Comparison of ENCODE assay signal across 21 cellular contexts in the genomic region with DNA sequence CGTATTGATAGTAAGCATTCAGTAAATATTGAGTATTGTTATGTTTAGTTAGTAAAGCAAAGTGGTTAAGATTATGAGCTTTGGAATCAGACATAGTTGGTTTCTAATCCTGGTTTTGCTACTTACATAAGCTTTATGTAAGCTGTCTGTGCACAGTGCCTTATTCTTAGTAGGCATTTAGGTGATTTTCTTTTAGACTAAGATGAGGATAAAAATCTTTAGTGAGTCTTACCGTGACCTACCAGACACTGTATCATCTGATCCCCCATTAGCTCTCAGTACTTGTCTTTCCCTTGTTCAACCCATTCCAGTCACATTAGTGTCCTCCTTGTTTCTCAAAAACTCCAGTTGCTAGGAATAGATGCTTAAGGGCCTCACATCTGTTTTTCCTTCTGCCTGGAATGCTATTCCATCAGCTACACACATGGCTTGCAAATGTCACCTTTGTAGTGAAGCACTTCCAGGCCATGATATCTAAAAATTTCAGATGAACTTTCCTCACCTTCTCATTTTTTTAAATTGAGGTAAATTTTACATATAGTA. TPM values are rescaled to one million over a fixed set of nuclear protein-coding genes. Genes with fewer than 3 reads are reported as not detected.
A peak's percentile ranks its signal among the peaks of the same experiment; 100 is the strongest.
DNase-seq lines count a peak whose midpoint lies in the region; ATAC-seq and TF ChIP-seq lines count a peak whose summit lies in the region.
"Had no signal": no experiment of that assay in that cellular context is flagged by ENCODE, and none has a peak within 500 bp of the region (broad histone marks: within the 10 kb centered on the region; RNA-seq: fewer than 3 reads in every experiment).

No MANE protein-coding gene starts in this region.

- no peak overlapping the region for H3K4me3 ChIP-seq in HFF-Myc (replicated peaks; ENCODE audit: low read depth, low read length)
- no peak overlapping the region for H3K4me3 ChIP-seq in mesenchymal stem cell (ENCODE audit: insufficient read depth in 1 of 2, low read depth in 1 of 2, low read length in 2 of 2)
- H3K4me3 ChIP-seq in brain microvascular endothelial cell (ENCODE audit: low read depth, low read length): no peak overlapping the region
- H3K4me3 ChIP-seq in testis: no peak overlapping the region
- H3K4me3 ChIP-seq: coronary artery, tibial nerve had no signal

- no peak for ATAC-seq in GM21737 (IDR thresholded peaks at IDR 0.05; ENCODE audit: unreplicated experiment)
- ATAC-seq: left colon; natural killer cell; stimulated activated naive B cell treated with anti-CD40 and anti-IgM and Interleukin-4, amounts not matched to agents 10 μg/mL and 1 μg/mL and 100 μg/mL, for 72 hours had no signal

- H3K79me1 ChIP-seq in mesenchymal stem cell (replicated peaks; ENCODE audit: low read length, poor library complexity, severe bottlenecking): peaks cover 11% of the 10 kb centered on the region

- in situ Hi-C loops in brain microvascular endothelial cell (cut with HindIII; ENCODE audit: low pct_ligation_motif_present, low sequenced_read_pairs): no loop called here

- peak overlapping the region; percentile 33 for H3K27ac ChIP-seq in caudate nucleus (ENCODE audit: low read depth, low read length)
- H3K27ac ChIP-seq in mesenchymal stem cell (ENCODE audit: low read length, poor library complexity, severe bottlenecking): no peak overlapping the region
- no peak overlapping the region for H3K27ac ChIP-seq in brain microvascular endothelial cell
- H3K27ac ChIP-seq in testis: no peak overlapping the region
- H3K27ac ChIP-seq: coronary artery, parathyroid adenoma, tibial nerve, VCaP had no signal

- no peak overlapping the region for H2BK120ac ChIP-seq in mesenchymal stem cell (ENCODE audit: low read depth, low read length)

- H2BK15ac ChIP-seq in mesenchymal stem cell (ENCODE audit: low read depth, poor library complexity, severe bottlenecking): no peak overlapping the region

- DNase-seq in AG20443 (ENCODE audit: low spot score): peak; percentile 72
- DNase-seq in HFF-Myc (ENCODE audit: extremely low read depth, low read depth): peak; percentile 77
- peak in 1 of 61 donors; percentile 28 for DNase-seq in caudate nucleus (lab: John Stamatoyannopoulos, UW)
- no peak for DNase-seq in mesenchymal stem cell
- DNase-seq in brain microvascular endothelial cell: no peak
- DNase-seq in testis: no peak
- DNase-seq in T-helper 9 cell: no peak
- DNase-seq: activated CD8-positive, alpha-beta memory T cell treated with anti-CD3 and anti-CD28 coated beads, Interleukin-2, amount 50 U/mL, for 4 hours; activated naive CD8-positive, alpha-beta T cell treated with anti-CD3 and anti-CD28 coated beads, Interleukin-2, amount 10 ng/mL, durations not matched to agents 7 days and 5 days; KBM-7; left colon; natural killer cell; NCI-H774; SIG-M5; stimulated activated CD4-positive, alpha-beta T cell treated with anti-CD3 and anti-CD28 coated beads, Interleukin-1b, Interleukin-23, amount 100 ng/mL, for 48 hours; stimulated activated naive B cell treated with anti-CD40 and anti-IgM and Interleukin-4, amounts not matched to agents 10 μg/mL and 1 μg/mL and 100 μg/mL, for 72 hours had no signal

- H3K36me3 ChIP-seq in mesenchymal stem cell (ENCODE audit: control insufficient read depth in 1 of 2, insufficient read depth in 2 of 2, low read depth in 1 of 2, low read length in 2 of 2) (no peaks in the 10 kb centered on the region), brain microvascular endothelial cell (replicated peaks) (no peaks in the 10 kb centered on the region), testis (ENCODE audit: low read depth, missing control alignments) (no peaks in the 10 kb centered on the region)
- H3K36me3 ChIP-seq: tibial nerve had no signal

- H3K4ac ChIP-seq in mesenchymal stem cell (ENCODE audit: low read depth in 1 of 2, low read length in 2 of 2): no peak overlapping the region

- no peak for TF ChIP-seq CTCF in HFF-Myc (IDR thresholded peaks at IDR 0.05; ENCODE audit: low read depth, low read length, missing control alignments)
- TF ChIP-seq CTCF in brain microvascular endothelial cell (IDR thresholded peaks at IDR 0.05; ENCODE audit: low read depth, low read length, missing control alignments): no peak
- no peak for TF ChIP-seq CTCF in testis (IDR thresholded peaks at IDR 0.05)

- no peak overlapping the region for H3K23ac ChIP-seq in mesenchymal stem cell (ENCODE audit: low read length in 2 of 2)

- H2AK5ac ChIP-seq in mesenchymal stem cell (ENCODE audit: low read length, severe bottlenecking): no peak overlapping the region

- H2BK12ac ChIP-seq in mesenchymal stem cell (ENCODE audit: low read length in 2 of 2): no peak overlapping the region

- TF ChIP-seq POLR2A in testis (IDR thresholded peaks at IDR 0.05): no peak

- no peak overlapping the region for H3K4me2 ChIP-seq in mesenchymal stem cell (ENCODE audit: low read length, poor library complexity, severe bottlenecking)

- no peak overlapping the region for H4K91ac ChIP-seq in mesenchymal stem cell (ENCODE audit: low read length)

- no peak overlapping the region for H4K8ac ChIP-seq in mesenchymal stem cell (ENCODE audit: low read length)

- H3K4me1 ChIP-seq in mesenchymal stem cell (ENCODE audit: control insufficient read depth, insufficient read depth, low read depth, low read length): peaks cover 4% of the 10 kb centered on the region
- H3K4me1 ChIP-seq in testis: no peaks in the 10 kb centered on the region
- H3K4me1 ChIP-seq: parathyroid adenoma, tibial nerve had no signal

- no peak overlapping the region for H2AFZ ChIP-seq in mesenchymal stem cell (ENCODE audit: low read depth, low read length)
- H2AFZ ChIP-seq: parathyroid adenoma had no signal

- 88% methylated on average over 2 of the region's 2 CpGs for WGBS in mesenchymal stem cell
- WGBS in testis, 2 donors: 83 to 93% methylated on average over 2 of the region's 2 CpGs

- no peak overlapping the region for H2BK5ac ChIP-seq in mesenchymal stem cell (ENCODE audit: low read depth, low read length, poor library complexity, severe bottlenecking)

- H3K27me3 ChIP-seq in mesenchymal stem cell (ENCODE audit: control insufficient read depth in 1 of 2, insufficient read depth in 1 of 2, low read length in 2 of 2) (no peaks in the 10 kb centered on the region), brain microvascular endothelial cell (replicated peaks) (no peaks in the 10 kb centered on the region), testis (no peaks in the 10 kb centered on the region)
- H3K27me3 ChIP-seq: tibial nerve had no signal

- H3K9me3 ChIP-seq in mesenchymal stem cell (ENCODE audit: control insufficient read depth, low read length): no peaks in the 10 kb centered on the region
- H3K9me3 ChIP-seq in testis: no peaks in the 10 kb centered on the region
- H3K9me3 ChIP-seq: tibial nerve had no signal

- H3K18ac ChIP-seq in mesenchymal stem cell (ENCODE audit: low read depth in 1 of 2, low read length in 2 of 2): no peak overlapping the region

- peak overlapping the region; percentile 23 for H3K9ac ChIP-seq in mesenchymal stem cell (ENCODE audit: low read length)
- H3K9ac ChIP-seq: parathyroid adenoma had no signal

- no peak overlapping the region for H3K14ac ChIP-seq in mesenchymal stem cell (ENCODE audit: low read length in 2 of 2)

- intact Hi-C loops in testis (cut with DNase I; ENCODE audit: low total_unique reads): no loop called here

RNA-seq across cellular contexts. Expression of gene PPP1R12B, which starts 18.8 kb away (rescaled TPM):
- polyA plus RNA-seq in mesenchymal stem cell (2013, experiment 1 of 2): 4.8 TPM
- 3.0 TPM for polyA plus RNA-seq in mesenchymal stem cell (2013, experiment 2 of 2)
- total RNA-seq in testis: 10 to 100 TPM; 54.6 to 61.2 TPM
- polyA plus RNA-seq in testis (ENCODE audit: insufficient read depth, low read depth, low replicate concordance): 32.6 TPM

RNA-seq across cellular contexts. Expression of gene UBE2T, which starts 25.5 kb away (rescaled TPM):
- 18.5 TPM for polyA plus RNA-seq in mesenchymal stem cell (2013, experiment 1 of 2)
- polyA plus RNA-seq in mesenchymal stem cell (2013, experiment 2 of 2): 19.1 TPM
- total RNA-seq in testis: 10 to 100 TPM; 29.9 to 43.9 TPM
- polyA plus RNA-seq in testis (ENCODE audit: insufficient read depth, low read depth, low replicate concordance): 49.0 TPM

Comparison
In these comparisons a context has a peak if more than half of its experiments do, and no peak if none do; other contexts are left out.
1. DNase-seq: peak in AG20443 (single experiment) and HFF-Myc (single experiment); none in mesenchymal stem cell (single experiment), brain microvascular endothelial cell (single experiment), testis (single experiment) and T-helper 9 cell (single experiment).